Comparison of ENCODE assay signal across 8 cellular contexts in genomic region chr15:39919740-39920509, GRCh38. TPM values are rescaled to one million over a fixed set of nuclear protein-coding genes. Genes with fewer than 3 reads are reported as not detected.
A peak's percentile ranks its signal among the peaks of the same experiment; 100 is the strongest.
DNase-seq lines count a peak whose midpoint lies in the region; ATAC-seq and TF ChIP-seq lines count a peak whose summit lies in the region.

TSS of gene GPR176 (minus strand) at chr15:39920266. CDS start at chr15:39920026, 240 bp downstream.

- H2AK5ac ChIP-seq in trophoblast cell (ENCODE audit: low read length): no peak within 1 kb of the TSS

- peak within 1 kb of the TSS; percentile 9 for H2BK120ac ChIP-seq in trophoblast cell (ENCODE audit: insufficient read depth, low read length, poor library complexity)

- peak within 1 kb of the TSS; percentile 2 for H3K18ac ChIP-seq in trophoblast cell (ENCODE audit: low read length)

- H3K27me3 ChIP-seq in GM06990 (replicated peaks; ENCODE audit: control insufficient read depth, insufficient read depth, low read length) (no peaks in the 10 kb centered on the region; the same call in 1 of the 2 replicates), trophoblast cell (ENCODE audit: insufficient read depth, low read length) (peaks cover 13% of the 10 kb centered on the region)

- in situ Hi-C loops in astrocyte of the cerebellum (cut with HindIII; ENCODE audit: low sequenced_read_pairs): no loop called here

- no peak within 1 kb of the TSS for H2BK12ac ChIP-seq in trophoblast cell (ENCODE audit: low read length)

- peak within 1 kb of the TSS; percentile 20 for H4K12ac ChIP-seq in trophoblast cell (ENCODE audit: low read depth, low read length)

- H3K9me3 ChIP-seq in trophoblast cell (ENCODE audit: insufficient read depth, low read depth, low read length): peaks cover 3% of the 10 kb centered on the region

- H3K14ac ChIP-seq in trophoblast cell (ENCODE audit: low read length): peak within 1 kb of the TSS; percentile 19

- H4K91ac ChIP-seq in trophoblast cell (ENCODE audit: low read depth, low read length): peak within 1 kb of the TSS; percentile 47

- TF ChIP-seq CTCF in GM06990 (IDR thresholded peaks at IDR 0.05; ENCODE audit: insufficient read depth, low read length, poor library complexity, severe bottlenecking): no peak
- TF ChIP-seq CTCF in astrocyte of the cerebellum (IDR thresholded peaks at IDR 0.05; ENCODE audit: low read depth, low read length, missing control alignments): no peak

- peak within 1 kb of the TSS; percentile 18 for H2AFZ ChIP-seq in trophoblast cell (ENCODE audit: insufficient read depth, low read length, poor library complexity)

- H3K79me2 ChIP-seq in trophoblast cell (ENCODE audit: control insufficient read depth, insufficient read depth, low read length, poor library complexity): no peaks in the 10 kb centered on the region

- peaks cover 4 to 12% of the 10 kb centered on the region in 2 experiments for H3K4me1 ChIP-seq in trophoblast cell (ENCODE audit: control insufficient read depth in 1 of 2, insufficient read depth in 2 of 2, low read length in 2 of 2)

- DNase-seq in GM06990 (ENCODE audit: extremely low read depth, insufficient read length) (peak; percentile 32), astrocyte of the cerebellum (ENCODE audit: low read depth) (no peak), left cardiac atrium (peak; percentile 44), trophoblast cell (peak; percentile 43 to 63)

- H3K9ac ChIP-seq in trophoblast cell (ENCODE audit: low read length): peak within 1 kb of the TSS; percentile 66

- H3K27ac ChIP-seq in trophoblast cell (ENCODE audit: low read depth, low read length): no peak within 1 kb of the TSS

- H3K4me3 ChIP-seq in GM06990 (replicated peaks; ENCODE audit: low read depth, low read length): peak within 1 kb of the TSS; percentile 70
- peak within 1 kb of the TSS; percentile 79 for H3K4me3 ChIP-seq in astrocyte of the cerebellum (ENCODE audit: low read depth, low read length)
- H3K4me3 ChIP-seq in trophoblast cell (ENCODE audit: low read depth, low read length): peak within 1 kb of the TSS; percentile 80

- peaks cover 2% of the 10 kb centered on the region for H3K79me1 ChIP-seq in trophoblast cell (ENCODE audit: low read length)

- ATAC-seq in HG02938 (IDR thresholded peaks at IDR 0.05; ENCODE audit: unreplicated experiment) (peak; percentile 16), SK-N-SH treated with all-trans-retinoic acid at 6 μM for 48 hours (peak; percentile 91), left cardiac atrium (peak; percentile 61 to 83), HG02981 (IDR thresholded peaks at IDR 0.05; ENCODE audit: unreplicated experiment) (no peak), HG02840 (IDR thresholded peaks at IDR 0.05; ENCODE audit: low FRiP score, unreplicated experiment) (no peak)

- H3K4me2 ChIP-seq in trophoblast cell (ENCODE audit: low read length): peak within 1 kb of the TSS; percentile 88

- H4K8ac ChIP-seq in trophoblast cell (ENCODE audit: low read depth, low read length): peak within 1 kb of the TSS; percentile 49

- H3K36me3 ChIP-seq in GM06990 (ENCODE audit: control insufficient read depth, insufficient read depth, low read length): no peaks in the 10 kb centered on the region
- no peaks in the 10 kb centered on the region for H3K36me3 ChIP-seq in trophoblast cell (ENCODE audit: control insufficient read depth in 1 of 2, insufficient read depth in 2 of 2, low read length in 2 of 2)

- H3K23ac ChIP-seq in trophoblast cell (ENCODE audit: low read length): no peak within 1 kb of the TSS

- intact Hi-C loops in left cardiac atrium (cut with DNase I): no loop called here

- H3K4ac ChIP-seq in trophoblast cell (ENCODE audit: low read depth, low read length): no peak within 1 kb of the TSS

- WGBS in trophoblast cell (ENCODE audit: extremely low coverage, insufficient coverage, insufficient read length): no CpG with 5 or more reads among the region's 84 CpGs

- no peak within 1 kb of the TSS for H2BK5ac ChIP-seq in trophoblast cell (ENCODE audit: low read depth, low read length, poor library complexity)

TF ChIP-seq in SK-N-SH treated with all-trans-retinoic acid at 6 μM for 48 hours, 23 proteins besides CTCF, POLR2A, EP300 and RAD21:
- TF ChIP-seq ARNTL (CRISPR knock-in tag; IDR thresholded peaks at IDR 0.05; ENCODE audit: borderline replicate concordance, low read depth) (no peak), TCF4 (CRISPR knock-in tag; IDR thresholded peaks at IDR 0.05; ENCODE audit: borderline replicate concordance) (no peak), POU6F1 (CRISPR knock-in tag; IDR thresholded peaks at IDR 0.05; ENCODE audit: borderline replicate concordance, low read depth) (no peak), RARB (CRISPR knock-in tag; IDR thresholded peaks at IDR 0.05) (no peak), ZNF70 (CRISPR knock-in tag; IDR thresholded peaks at IDR 0.05) (no peak), BACH2 (CRISPR knock-in tag; IDR thresholded peaks at IDR 0.05; ENCODE audit: borderline replicate concordance) (no peak), ISL1 (CRISPR knock-in tag; IDR thresholded peaks at IDR 0.05) (no peak), PPARA (CRISPR knock-in tag; IDR thresholded peaks at IDR 0.05; ENCODE audit: borderline replicate concordance) (no peak), PATZ1 (CRISPR knock-in tag; IDR thresholded peaks at IDR 0.05; ENCODE audit: borderline replicate concordance) (no peak), ZNF8 (CRISPR knock-in tag; IDR thresholded peaks at IDR 0.05) (no peak), SNAI2 (CRISPR knock-in tag; IDR thresholded peaks at IDR 0.05) (no peak), CSRNP3 (CRISPR knock-in tag; IDR thresholded peaks at IDR 0.05) (no peak), ZFP3 (CRISPR knock-in tag; IDR thresholded peaks at IDR 0.05) (no peak), ESRRG (CRISPR knock-in tag; IDR thresholded peaks at IDR 0.05) (no peak)
TF ChIP-seq in SK-N-SH treated with all-trans-retinoic acid at 6 μM for 48 hours: peak in this region for 0.

RNA-seq across cellular contexts. Expression of gene GPR176, which starts in this region (rescaled TPM):
- total RNA-seq in left cardiac atrium: 1 to 10 TPM; 2.9 to 4.8 TPM
- 1.2 TPM in 2 replicates for polyA plus RNA-seq in trophoblast cell (2013)

Comparison
In these comparisons a context has a peak if more than half of its experiments do, and no peak if none do; other contexts are left out.
1. ATAC-seq: peak in HG02938 (single experiment), SK-N-SH treated with all-trans-retinoic acid at 6 μM for 48 hours (single experiment) and left cardiac atrium (2 of 2); none in HG02981 (single experiment) and HG02840 (single experiment).
2. Peak in every context shown above with its lines, with median percentiles within 50 percentile points of each other: H3K4me3 ChIP-seq.